13 cellular contexts compared by ENCODE assay signal in the genomic region with DNA sequence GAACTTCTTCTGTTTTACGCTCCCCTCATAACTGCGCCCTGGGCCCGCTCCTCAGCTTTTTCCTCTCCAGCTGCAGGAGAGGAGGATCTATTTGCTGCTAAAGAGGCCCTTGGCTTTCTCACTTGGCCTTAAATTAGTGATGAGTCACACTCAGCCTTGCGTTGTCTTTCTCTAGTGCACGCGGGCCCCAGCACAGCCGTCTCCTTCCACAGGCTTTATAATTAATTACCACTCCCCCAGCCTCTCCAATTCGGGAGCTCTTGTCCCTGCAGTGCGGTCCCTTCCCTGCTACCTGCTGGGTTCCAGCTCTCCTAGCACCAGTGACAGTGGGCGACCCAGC. TPM values are rescaled to one million over a fixed set of nuclear protein-coding genes. Genes with fewer than 3 reads are reported as not detected.
DNase-seq lines count a peak whose midpoint lies in the region; ATAC-seq and TF ChIP-seq lines count a peak whose summit lies in the region.
"Had no signal": no experiment of that assay in that cellular context is flagged by ENCODE, and none has a peak within 500 bp of the region (broad histone marks: within the 10 kb centered on the region; RNA-seq: fewer than 3 reads in every experiment).

No MANE protein-coding gene starts in this region.

- ATAC-seq in HG03457 (IDR thresholded peaks at IDR 0.05; ENCODE audit: unreplicated experiment), result no peak

- no peaks in the 10 kb centered on the region for H3K27me3 ChIP-seq in MG63
- no peaks in the 10 kb centered on the region for H3K27me3 ChIP-seq in adrenal gland

- H3K27ac ChIP-seq in adrenal gland, result no peak overlapping the region
- H3K27ac ChIP-seq: SK-N-MC had no signal

- intact Hi-C loops in adrenal gland (cut with DNase I), result no loop called here

- H3K4me3 ChIP-seq in MG63, result no peak overlapping the region
- H3K4me3 ChIP-seq in adrenal gland, result no peak overlapping the region
- H3K4me3 ChIP-seq: SK-N-MC had no signal

- TF ChIP-seq CTCF in adrenal gland (IDR thresholded peaks at IDR 0.05), result no peak

- peaks cover 5 to 7% of the 10 kb centered on the region in 2 donors for H3K4me1 ChIP-seq in adrenal gland (replicated peaks in 1 of 2)

- DNase-seq in D341Med (ENCODE audit: low spot score), result peak; percentile 64
- peak; percentile 35 for DNase-seq in MG63
- peak in 5 of 7 donors; percentile 30 to 57 (median 52) for DNase-seq in adrenal gland
- DNase-seq in mesenteric fat pad (ENCODE audit: low spot score), result peak; percentile 81
- no peak for DNase-seq in NCI-H1048 (lab: John Stamatoyannopoulos, UW)
- DNase-seq in amygdala (lab: John Stamatoyannopoulos, UW), result no peak
- DNase-seq in kidney glomerular epithelial cell (lab: John Stamatoyannopoulos, UW), result no peak
- DNase-seq: Calu3; Kasumi-1; small intestine; stimulated activated naive CD4-positive, alpha-beta T cell treated with Interleukin-2 at 50 U/mL for 16 hours had no signal

- WGBS in adrenal gland, 4 donors, result 24 to 37% (median 30%) methylated on average over 10 of the region's 10 CpGs

- no peak for TF ChIP-seq POLR2A in adrenal gland (IDR thresholded peaks at IDR 0.05)

- no peaks in the 10 kb centered on the region for H3K9me3 ChIP-seq in MG63
- no peaks in the 10 kb centered on the region for H3K9me3 ChIP-seq in adrenal gland (replicated peaks in 1 of 3)

- no peaks in the 10 kb centered on the region for H3K36me3 ChIP-seq in MG63
- H3K36me3 ChIP-seq in adrenal gland (replicated peaks in 1 of 2), result no peaks in the 10 kb centered on the region

RNA-seq across cellular contexts. Expression of gene PACSIN1, which starts 25.2 kb away (rescaled TPM):
- total RNA-seq in MG63 (2014; rRNA removed; shearing (Covaris generic); ENCODE audit: low replicate concordance), result not detected in 2 replicates
- total RNA-seq in adrenal gland (1 to 10 TPM in 3 of 8 donors, under 1 TPM in 4, not detected in 1; 0.19 to 2.9 (median 0.68) TPM), mesenteric fat pad (not detected)
- polyA plus RNA-seq in adrenal gland, result 1 to 10 TPM in 1 of 3 donors, under 1 TPM in 2; 0.68 to 1.0 (median 0.77) TPM

Comparison
In these comparisons a context has a peak if more than half of its experiments do, and no peak if none do; other contexts are left out.
1. DNase-seq: peak in D341Med (single experiment), MG63 (single experiment), adrenal gland (5 of 7) and mesenteric fat pad (single experiment); none in NCI-H1048 (single experiment), amygdala (0 of 56) and kidney glomerular epithelial cell (single experiment).